Comparison of ENCODE assay signal across 8 cellular contexts in the genomic region with DNA sequence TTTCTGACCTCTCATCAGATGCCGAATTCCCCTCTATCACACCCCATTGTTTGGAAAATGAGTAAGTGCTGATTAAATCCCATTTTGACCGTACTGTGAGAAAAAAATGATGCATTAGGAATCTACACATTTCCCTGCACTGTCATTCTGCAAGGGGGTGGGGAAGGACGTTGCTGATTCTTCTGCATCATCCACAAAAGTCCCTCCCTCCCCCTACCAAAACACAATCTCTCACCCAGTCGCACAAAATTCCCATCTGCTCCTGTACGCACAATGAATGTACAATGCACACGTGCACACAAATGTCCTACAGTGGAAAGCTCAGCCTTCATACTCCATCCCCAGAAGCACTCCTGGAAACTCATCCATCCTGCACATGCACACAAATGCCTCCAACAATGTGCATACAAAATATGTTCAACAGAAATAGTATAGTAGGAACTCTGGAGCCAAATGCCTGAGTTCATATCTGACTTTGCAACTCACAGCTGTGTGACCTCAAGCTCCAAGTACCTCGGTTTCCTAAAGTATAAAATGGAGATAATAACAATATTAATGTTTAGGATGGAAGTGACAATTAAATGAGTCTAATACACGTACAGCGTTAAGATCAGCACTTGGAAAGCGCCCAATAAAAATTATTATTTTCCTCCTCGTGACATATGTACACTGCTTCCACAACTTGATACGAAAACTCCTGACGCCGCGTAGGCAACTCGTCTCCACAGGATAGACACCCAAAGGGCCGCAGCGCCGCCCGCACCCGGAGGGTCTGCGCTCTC. TPM values are rescaled to one million over a fixed set of nuclear protein-coding genes. Genes with fewer than 3 reads are reported as not detected.
A peak's percentile ranks its signal among the peaks of the same experiment; 100 is the strongest.
DNase-seq lines count a peak whose midpoint lies in the region; ATAC-seq and TF ChIP-seq lines count a peak whose summit lies in the region.

No MANE protein-coding gene starts in this region.

- H3K36me3 Mint-ChIP-seq in IgD-negative memory B cell, result peaks cover 7% of the 10 kb centered on the region
- peaks cover 8% of the 10 kb centered on the region for H3K36me3 Mint-ChIP-seq in activated naive CD8-positive, alpha-beta T cell

- H3K27ac Mint-ChIP-seq in IgD-negative memory B cell, result peak overlapping the region; percentile 73 to 97 (median 87)
- H3K27ac Mint-ChIP-seq in activated naive CD8-positive, alpha-beta T cell, result peak overlapping the region; percentile 95

- peaks cover 73% of the 10 kb centered on the region for H3K79me2 ChIP-seq in DOHH2 (ENCODE audit: control insufficient read depth, low read length)

- H3K4me1 Mint-ChIP-seq in IgD-negative memory B cell, result peaks cover 67 to 70% (median 67%) of the 10 kb centered on the region in 3 donors
- H3K4me1 Mint-ChIP-seq in activated naive CD8-positive, alpha-beta T cell (ENCODE audit: low read depth), result peaks cover 77% of the 10 kb centered on the region

- no peaks in the 10 kb centered on the region for H3K9me3 Mint-ChIP-seq in IgD-negative memory B cell
- H3K9me3 Mint-ChIP-seq in activated naive CD8-positive, alpha-beta T cell (ENCODE audit: low read depth), result no peaks in the 10 kb centered on the region

- H3K27me3 ChIP-seq in DOHH2 (ENCODE audit: control insufficient read depth, low read length) (no peaks in the 10 kb centered on the region), iPS-20b (ENCODE audit: insufficient read depth, low read length) (peaks cover 7% of the 10 kb centered on the region; the same call in 1 of the 2 replicates)

- H3K9me3 ChIP-seq in DOHH2 (ENCODE audit: control insufficient read depth, insufficient read depth, low read length), result no peaks in the 10 kb centered on the region
- no peaks in the 10 kb centered on the region for H3K9me3 ChIP-seq in iPS-20b (ENCODE audit: insufficient read depth, low read depth, low read length)

- H3K9me2 ChIP-seq in DOHH2 (replicated peaks; ENCODE audit: control insufficient read depth, low read length), result no peaks in the 10 kb centered on the region

- H3K4me1 ChIP-seq in DOHH2 (ENCODE audit: control insufficient read depth, low read length) (peaks cover 52% of the 10 kb centered on the region), iPS-20b (ENCODE audit: insufficient read depth, low read length) (peaks cover 11% of the 10 kb centered on the region; the same call in 1 of the 2 replicates)

- no peak for TF ChIP-seq CTCF in DOHH2 (IDR thresholded peaks at IDR 0.05; ENCODE audit: low read depth, low read length, poor library complexity, severe bottlenecking)

- ATAC-seq in HG02623 (IDR thresholded peaks at IDR 0.05; ENCODE audit: unreplicated experiment), result no peak
- no peak for ATAC-seq in GM21528 (IDR thresholded peaks at IDR 0.05; ENCODE audit: low FRiP score, unreplicated experiment)
- ATAC-seq in GM19463 (IDR thresholded peaks at IDR 0.05; ENCODE audit: unreplicated experiment), result no peak

- H3K36me3 ChIP-seq in DOHH2 (ENCODE audit: control insufficient read depth, low read length), result peaks cover 42% of the 10 kb centered on the region
- no peaks in the 10 kb centered on the region for H3K36me3 ChIP-seq in iPS-20b (ENCODE audit: insufficient read depth, low read depth, low read length)

- peak; percentile 72 for DNase-seq in stimulated activated CD8-positive, alpha-beta memory T cell treated with anti-CD3 and anti-CD28 coated beads, Interleukin-4, amount 100 ng/mL, for 48 hours

- H3K27ac ChIP-seq in DOHH2 (ENCODE audit: low read depth, low read length), result peak overlapping the region; percentile 82
- H3K27ac ChIP-seq in iPS-20b (ENCODE audit: low read length), result no peak overlapping the region

- H4K20me1 ChIP-seq in DOHH2 (ENCODE audit: control insufficient read depth, insufficient read depth, low read depth, low read length), result peaks cover 4% of the 10 kb centered on the region; the same call in 1 of the 2 replicates

- H3K27me3 Mint-ChIP-seq in IgD-negative memory B cell, result peaks cover 2% of the 10 kb centered on the region
- H3K27me3 Mint-ChIP-seq in activated naive CD8-positive, alpha-beta T cell, result no peaks in the 10 kb centered on the region

- H3K9ac ChIP-seq in iPS-20b (ENCODE audit: low read depth, low read length), result peak overlapping the region; percentile 77; the same call in 1 of the 2 replicates

- peak overlapping the region; percentile 86 to 97 (median 93) for H3K4me3 Mint-ChIP-seq in IgD-negative memory B cell
- H3K4me3 Mint-ChIP-seq in activated naive CD8-positive, alpha-beta T cell, result peak overlapping the region; percentile 96

- H3K4me3 ChIP-seq in DOHH2 (ENCODE audit: low read length), result peak overlapping the region; percentile 74
- H3K4me3 ChIP-seq in iPS-20b (ENCODE audit: low read length), result peak overlapping the region; percentile 80

- H3K4me2 ChIP-seq in DOHH2 (ENCODE audit: low read length), result peak overlapping the region; percentile 73

- peaks cover 3% of the 10 kb centered on the region; the same call in 1 of the 2 replicates for H3F3A ChIP-seq in DOHH2 (ENCODE audit: control insufficient read depth, insufficient read depth)

RNA-seq across cellular contexts. Expression of a gene that starts 0.8 kb away (rescaled TPM):
- 78.3 TPM for polyA plus RNA-seq in IgD-negative memory B cell

RNA-seq across cellular contexts. Expression of a gene that starts 59.6 kb away (rescaled TPM):
- polyA plus RNA-seq in IgD-negative memory B cell, result 2.8 TPM
